ENCODE assay signal across 17 cellular contexts in genomic region chr3:89260721-89261120, GRCh38.
"Had no signal": no experiment of that assay in that cellular context is flagged by ENCODE, and none has a peak within 500 bp of the region (broad histone marks: within the 10 kb centered on the region; RNA-seq: fewer than 3 reads in every experiment).

No MANE protein-coding gene starts in this region.

- H3K27ac Mint-ChIP-seq: activated naive CD8-positive, alpha-beta T cell; natural killer cell; stimulated activated naive CD8-positive, alpha-beta T cell treated with anti-CD3 and anti-CD28 coated beads, Interleukin-15, Interleukin-2, amounts not matched to agents 100 ng/mL and 50 ng/mL, for 24 hours had no signal

- H3K36me3 Mint-ChIP-seq: activated naive CD8-positive, alpha-beta T cell had no signal

- H3K4me1 Mint-ChIP-seq: natural killer cell had no signal

- H3K4me3 Mint-ChIP-seq: activated naive CD8-positive, alpha-beta T cell; natural killer cell; stimulated activated naive CD8-positive, alpha-beta T cell treated with anti-CD3 and anti-CD28 coated beads, Interleukin-15, Interleukin-2, amounts not matched to agents 100 ng/mL and 50 ng/mL, for 24 hours had no signal

- H3K36me3 ChIP-seq: heart right ventricle, spleen, upper lobe of left lung had no signal

- H3K27ac ChIP-seq: body of pancreas, coronary artery, heart right ventricle, spleen, testis, upper lobe of left lung had no signal

- ATAC-seq: body of pancreas, heart right ventricle, left colon, natural killer cell, sciatic nerve had no signal

- H3K27me3 ChIP-seq: body of pancreas, heart right ventricle, spleen, testis, upper lobe of left lung had no signal

- H3K4me1 ChIP-seq: body of pancreas, heart right ventricle, spleen, testis, upper lobe of left lung had no signal

- DNase-seq: activated CD4-positive, alpha-beta T cell treated with anti-CD3 and anti-CD28 coated beads, Interleukin-2, amount 50 U/mL, for 1 hour; activated CD8-positive, alpha-beta memory T cell treated with anti-CD3 and anti-CD28 coated beads for 24 hours; activated gamma-delta T cell treated with Interleukin-2 at 50 U/mL for 16 hours; body of pancreas; central memory CD4-positive, alpha-beta T cell; effector CD8-positive, alpha-beta T cell; heart right ventricle; left colon; mesenchymal stem cell; natural killer cell; spleen; testis; upper lobe of left lung had no signal

- H3K9me3 ChIP-seq: body of pancreas, heart right ventricle, testis, upper lobe of left lung had no signal

- H3K27me3 Mint-ChIP-seq: activated naive CD8-positive, alpha-beta T cell; stimulated activated naive CD8-positive, alpha-beta T cell treated with anti-CD3 and anti-CD28 coated beads, Interleukin-15, Interleukin-2, amounts not matched to agents 100 ng/mL and 50 ng/mL, for 24 hours had no signal

- H3K4me3 ChIP-seq: body of pancreas, coronary artery, heart right ventricle, spleen, testis, upper lobe of left lung had no signal
